Comparison of ENCODE assay signal across 8 cellular contexts in genomic region chr10:117320050-117320665, GRCh38. TPM values are rescaled to one million over a fixed set of nuclear protein-coding genes. Genes with fewer than 3 reads are reported as not detected.
DNase-seq lines count a peak whose midpoint lies in the region; ATAC-seq and TF ChIP-seq lines count a peak whose summit lies in the region.

No MANE protein-coding gene starts in this region.

- H3K9me3 ChIP-seq in OCI-LY7 (ENCODE audit: low read length) (0 out of 2 replicates have a peak, but pooled peaks cover 5% of the 10 kb centered on the region), prostate gland (no peaks in the 10 kb centered on the region), aorta (ENCODE audit: control insufficient read depth, low read length) (no peaks in the 10 kb centered on the region)

- POLR2A ChIA-PET in OCI-LY7 (lab: Charles Lee): interaction anchor here (2.3 kb wide), 1 partner anchor 9 kb away, joined by 9 read pairs; no protein-coding TSS in a partner anchor

- H3K4me1 ChIP-seq in OCI-LY7 (ENCODE audit: insufficient read depth, low read length, poor library complexity, severe bottlenecking) (no peaks in the 10 kb centered on the region), prostate gland (replicated peaks) (peaks cover 5% of the 10 kb centered on the region), aorta (ENCODE audit: control insufficient read depth in 1 of 2, insufficient read depth in 2 of 2, low read length in 2 of 2) (no peaks in the 10 kb centered on the region)

- peaks cover 19% of the 10 kb centered on the region; the same call in 1 of the 2 replicates for H3K79me2 ChIP-seq in OCI-LY7 (ENCODE audit: insufficient read depth, low read depth, low read length)

- H3K27ac ChIP-seq in OCI-LY7 (ENCODE audit: low read depth, low read length, poor library complexity, severe bottlenecking) (no peak overlapping the region), prostate gland (no peak overlapping the region), aorta (ENCODE audit: low read depth in 1 of 2, low read length in 2 of 2) (no peak overlapping the region)

- H3K36me3 ChIP-seq in OCI-LY7 (ENCODE audit: insufficient read depth, low read length): peaks cover 17% of the 10 kb centered on the region; the same call in 1 of the 2 replicates
- H3K36me3 ChIP-seq in prostate gland: no peaks in the 10 kb centered on the region
- H3K36me3 ChIP-seq in aorta (ENCODE audit: control insufficient read depth in 1 of 2, insufficient read depth in 2 of 2, low read length in 1 of 2): no peaks in the 10 kb centered on the region

- H2AFZ ChIP-seq in OCI-LY7 (ENCODE audit: low read length): no peak overlapping the region

- no peak for TF ChIP-seq POLR2A in prostate gland (IDR thresholded peaks at IDR 0.05)

- peak; percentile 24 for DNase-seq in AG10803 (ENCODE audit: low read depth)
- peak; percentile 27 for DNase-seq in OCI-LY7 (ENCODE audit: low spot score)
- no peak for DNase-seq in epithelial cell of proximal tubule (ENCODE audit: low read depth)
- no peak for DNase-seq in prostate gland (ENCODE audit: low spot score)
- DNase-seq in aorta: no peak
- DNase-seq in activated CD8-positive, alpha-beta memory T cell treated with anti-CD3 and anti-CD28 coated beads for 24 hours: no peak

- no peaks in the 10 kb centered on the region for H3K27me3 ChIP-seq in prostate gland (replicated peaks; ENCODE audit: insufficient read depth)
- H3K27me3 ChIP-seq in aorta (ENCODE audit: control insufficient read depth in 1 of 2, insufficient read depth in 2 of 2, low read length in 1 of 2): no peaks in the 10 kb centered on the region

- intact Hi-C loops in OCI-LY7 (cut with micrococcal nuclease; ENCODE audit: unreplicated experiment) (loop anchor here (2.0 kb wide), 1 partner anchor 103 kb away; no protein-coding TSS in a partner anchor), prostate gland (cut with DNase I) (no loop called here), aorta (cut with DNase I) (no loop called here)

- TF ChIP-seq CTCF in AG10803 (conservative IDR thresholded peaks at IDR 0.05; ENCODE audit: low read length) (peak; percentile 74), OCI-LY7 (conservative IDR thresholded peaks at IDR 0.05; ENCODE audit: low read length) (peak; percentile 86), epithelial cell of proximal tubule (conservative IDR thresholded peaks at IDR 0.05; ENCODE audit: low read depth, low read length) (peak; percentile 73), prostate gland (IDR thresholded peaks at IDR 0.05) (peak in 3 of 4 experiments; percentile 36 to 54 (median 41))

- WGBS in prostate gland: 76% methylated on average over 1 of the region's 1 CpG
- WGBS in aorta, 2 donors: 89% methylated on average over 1 of the region's 1 CpG

- BruUV-seq in OCI-LY7 (replicated peaks; lab: Mats Ljungman, UMichigan): no TSS peak

- H3K4me2 ChIP-seq in OCI-LY7 (ENCODE audit: low read length): no peak overlapping the region

- H3K4me3 ChIP-seq in AG10803 (ENCODE audit: low read length): no peak overlapping the region
- H3K4me3 ChIP-seq in OCI-LY7 (ENCODE audit: low read depth, low read length, poor library complexity, severe bottlenecking): no peak overlapping the region
- no peak overlapping the region for H3K4me3 ChIP-seq in epithelial cell of proximal tubule (ENCODE audit: low read depth, low read length)
- H3K4me3 ChIP-seq in prostate gland: no peak overlapping the region
- H3K4me3 ChIP-seq in aorta (ENCODE audit: low read length in 2 of 2): no peak overlapping the region

- CTCF ChIA-PET in OCI-LY7 (lab: Charles Lee; ENCODE audit: unreplicated experiment): no interaction called here

- no peaks in the 10 kb centered on the region for H3K9me2 ChIP-seq in OCI-LY7 (ENCODE audit: insufficient read depth, low read length)

- ATAC-seq in GM18498 (IDR thresholded peaks at IDR 0.05; ENCODE audit: unreplicated experiment) (peak; percentile 58), HG03196 (IDR thresholded peaks at IDR 0.05; ENCODE audit: unreplicated experiment) (no peak), aorta (ENCODE audit: low FRiP score) (no peak)

- peaks cover 33% of the 10 kb centered on the region for H4K20me1 ChIP-seq in OCI-LY7 (ENCODE audit: insufficient read depth, low read length)

RNA-seq across cellular contexts. Expression of gene PDZD8, which starts 55.1 kb away (rescaled TPM):
- total RNA-seq in OCI-LY7 (2014; rRNA removed; shearing (Covaris generic)): 8.6 and 10.5 TPM in 2 replicates
- 26.4 and 28.6 TPM in 2 replicates for total RNA-seq in OCI-LY7 (2022)
- 23.6 and 23.9 TPM in 2 replicates for total RNA-seq in epithelial cell of proximal tubule
- total RNA-seq in prostate gland: 10 to 100 TPM; 22.7 to 38.7 TPM
- 10 to 100 TPM; 35.5 to 36.0 TPM for total RNA-seq in aorta
- polyA plus RNA-seq in aorta: 1 to 10 TPM; 4.5 to 5.2 TPM

Comparison
In these comparisons a context has a peak if more than half of its experiments do, and no peak if none do; other contexts are left out.
1. DNase-seq: peak in AG10803 (single experiment) and OCI-LY7 (single experiment); none in epithelial cell of proximal tubule (single experiment), prostate gland (single experiment), aorta (0 of 2) and activated CD8-positive, alpha-beta memory T cell treated with anti-CD3 and anti-CD28 coated beads for 24 hours (single experiment).
2. Peak in every context shown above with its lines, with median percentiles within 50 percentile points of each other: CTCF ChIP-seq.